Comparison of ENCODE assay signal across 8 cellular contexts in genomic region chr6:165231581-165232276, GRCh38.
DNase-seq lines count a peak whose midpoint lies in the region; ATAC-seq, FAIRE-seq and TF ChIP-seq lines count a peak whose summit lies in the region.

No MANE protein-coding gene starts in this region.

- no peaks in the 10 kb centered on the region for H3K9me2 ChIP-seq in MM.1S (replicated peaks; ENCODE audit: insufficient read depth, low read length)

- H3K4me3 ChIP-seq in AG10803 (ENCODE audit: low read length) (no peak overlapping the region), MM.1S (ENCODE audit: low read length) (no peak overlapping the region), astrocyte (ENCODE audit: insufficient read depth, low read depth, low read length) (no peak overlapping the region)

- DNase-seq in AG10803 (ENCODE audit: low read depth) (peak; percentile 72), MM.1S (no peak), astrocyte (ENCODE audit: low read depth) (peak; percentile 42), natural killer cell (no peak)
- no peak for DNase-seq in activated CD4-positive, alpha-beta memory T cell treated with anti-CD3 and anti-CD28 coated beads for 36 hours

- H3K27ac ChIP-seq in MM.1S (ENCODE audit: low read length) (no peak overlapping the region), astrocyte (ENCODE audit: low read depth, low read length) (no peak overlapping the region), layer of hippocampus (ENCODE audit: low read depth, low read length) (peak overlapping the region; percentile 19)

- H3K36me3 Mint-ChIP-seq in astrocyte (ENCODE audit: low read depth, unreplicated experiment) (no peaks in the 10 kb centered on the region), natural killer cell (no peaks in the 10 kb centered on the region)
- no peaks in the 10 kb centered on the region for H3K36me3 Mint-ChIP-seq in activated CD4-positive, alpha-beta memory T cell treated with anti-CD3 and anti-CD28 coated beads for 36 hours

- TF ChIP-seq CTCF in AG10803 (conservative IDR thresholded peaks at IDR 0.05; ENCODE audit: low read length) (peak; percentile 70), MM.1S (IDR thresholded peaks at IDR 0.05; ENCODE audit: low read length) (peak; percentile 22), astrocyte (IDR thresholded peaks at IDR 0.05; ENCODE audit: insufficient read depth, low read depth, low read length) (peak; percentile 73), natural killer cell (IDR thresholded peaks at IDR 0.05) (no peak)

- peak overlapping the region; percentile 7 for H3K27ac Mint-ChIP-seq in astrocyte (ENCODE audit: unreplicated experiment)
- H3K27ac Mint-ChIP-seq in activated CD4-positive, alpha-beta memory T cell treated with anti-CD3 and anti-CD28 coated beads for 36 hours, result no peak overlapping the region
- H3K27ac Mint-ChIP-seq in natural killer cell, result no peak overlapping the region

- H3K9me3 Mint-ChIP-seq in astrocyte (ENCODE audit: unreplicated experiment), result peaks cover 16% of the 10 kb centered on the region
- H3K9me3 Mint-ChIP-seq in activated CD4-positive, alpha-beta memory T cell treated with anti-CD3 and anti-CD28 coated beads for 36 hours, result peaks cover 22% of the 10 kb centered on the region
- peaks cover 22 to 23% of the 10 kb centered on the region in 2 donors for H3K9me3 Mint-ChIP-seq in natural killer cell

- H3K79me2 ChIP-seq in MM.1S (ENCODE audit: low read length), result no peaks in the 10 kb centered on the region
- H3K79me2 ChIP-seq in astrocyte (ENCODE audit: insufficient read depth, low read length), result no peaks in the 10 kb centered on the region

- intact Hi-C loops in activated CD4-positive, alpha-beta memory T cell treated with anti-CD3 and anti-CD28 coated beads for 36 hours (cut with micrococcal nuclease), result no loop called here
- intact Hi-C loops in natural killer cell (cut with micrococcal nuclease), result no loop called here

- H3K4me3 Mint-ChIP-seq in astrocyte (ENCODE audit: unreplicated experiment), result no peak overlapping the region
- no peak overlapping the region for H3K4me3 Mint-ChIP-seq in activated CD4-positive, alpha-beta memory T cell treated with anti-CD3 and anti-CD28 coated beads for 36 hours
- no peak overlapping the region for H3K4me3 Mint-ChIP-seq in natural killer cell

- no peaks in the 10 kb centered on the region for H3K4me1 ChIP-seq in MM.1S (ENCODE audit: low read length)
- H3K4me1 ChIP-seq in astrocyte (ENCODE audit: insufficient read depth, low read length), result no peaks in the 10 kb centered on the region

- no peaks in the 10 kb centered on the region for H3K27me3 Mint-ChIP-seq in astrocyte (ENCODE audit: low read depth, unreplicated experiment)
- no peaks in the 10 kb centered on the region for H3K27me3 Mint-ChIP-seq in activated CD4-positive, alpha-beta memory T cell treated with anti-CD3 and anti-CD28 coated beads for 36 hours
- no peaks in the 10 kb centered on the region for H3K27me3 Mint-ChIP-seq in natural killer cell (ENCODE audit: low read depth in 2 of 2)

- H4K20me1 ChIP-seq in MM.1S (ENCODE audit: insufficient read depth, low read length), result no peaks in the 10 kb centered on the region
- no peaks in the 10 kb centered on the region for H4K20me1 ChIP-seq in astrocyte (ENCODE audit: insufficient read depth, low read length)

- H3K9ac ChIP-seq in MM.1S (ENCODE audit: low read length) (no peak overlapping the region), astrocyte (ENCODE audit: low read length) (peak overlapping the region; percentile 38)

- no peak overlapping the region for H2AFZ ChIP-seq in MM.1S (ENCODE audit: low read length)
- H2AFZ ChIP-seq in astrocyte (ENCODE audit: low read depth, low read length), result peak overlapping the region; percentile 53

- CTCF ChIA-PET in activated CD4-positive, alpha-beta memory T cell treated with anti-CD3 and anti-CD28 coated beads for 36 hours (lab: Charles Lee), result no interaction called here

- H3K36me3 ChIP-seq in MM.1S (replicated peaks; ENCODE audit: insufficient read depth, low read length) (no peaks in the 10 kb centered on the region), astrocyte (ENCODE audit: insufficient read depth, low read length) (no peaks in the 10 kb centered on the region)

- POLR2A ChIA-PET in activated CD4-positive, alpha-beta memory T cell treated with anti-CD3 and anti-CD28 coated beads for 36 hours (lab: Charles Lee), result no interaction called here

- H3K9me3 ChIP-seq in MM.1S (replicated peaks; ENCODE audit: insufficient read depth, low read length) (no peaks in the 10 kb centered on the region), astrocyte (ENCODE audit: insufficient read depth, low read depth, low read length) (no peaks in the 10 kb centered on the region)

- H3K4me1 Mint-ChIP-seq in astrocyte (ENCODE audit: low read depth, unreplicated experiment), result peaks cover 7% of the 10 kb centered on the region
- H3K4me1 Mint-ChIP-seq in activated CD4-positive, alpha-beta memory T cell treated with anti-CD3 and anti-CD28 coated beads for 36 hours (ENCODE audit: low read depth), result no peaks in the 10 kb centered on the region
- peaks cover 0 to 4% of the 10 kb centered on the region in 2 donors for H3K4me1 Mint-ChIP-seq in natural killer cell

- H3K27me3 ChIP-seq in MM.1S (replicated peaks; ENCODE audit: insufficient read depth, low read length), result no peaks in the 10 kb centered on the region
- no peaks in the 10 kb centered on the region for H3K27me3 ChIP-seq in astrocyte (ENCODE audit: insufficient read depth, low read length)
- H3K27me3 ChIP-seq in layer of hippocampus (ENCODE audit: control insufficient read depth, insufficient read depth, low read length), result no peaks in the 10 kb centered on the region

- no peaks in the 10 kb centered on the region for H3F3A ChIP-seq in MM.1S (ENCODE audit: insufficient read depth, low read length)

- ATAC-seq in GM21360 (IDR thresholded peaks at IDR 0.05; ENCODE audit: unreplicated experiment) (no peak), HG03108 (IDR thresholded peaks at IDR 0.05; ENCODE audit: unreplicated experiment) (no peak), natural killer cell (no peak)

- peak; percentile 34 for FAIRE-seq in astrocyte (lab: Jason Lieb, UNC)

- H3K4me2 ChIP-seq in MM.1S (ENCODE audit: low read depth, low read length) (no peak overlapping the region), astrocyte (ENCODE audit: low read length) (peak overlapping the region; percentile 46)

Comparison
In these comparisons a context has a peak if more than half of its experiments do, and no peak if none do; other contexts are left out.
1. DNase-seq: peak in AG10803 (single experiment) and astrocyte (single experiment); none in MM.1S (single experiment), activated CD4-positive, alpha-beta memory T cell treated with anti-CD3 and anti-CD28 coated beads for 36 hours (single experiment) and natural killer cell (single experiment).